In the genomic region with DNA sequence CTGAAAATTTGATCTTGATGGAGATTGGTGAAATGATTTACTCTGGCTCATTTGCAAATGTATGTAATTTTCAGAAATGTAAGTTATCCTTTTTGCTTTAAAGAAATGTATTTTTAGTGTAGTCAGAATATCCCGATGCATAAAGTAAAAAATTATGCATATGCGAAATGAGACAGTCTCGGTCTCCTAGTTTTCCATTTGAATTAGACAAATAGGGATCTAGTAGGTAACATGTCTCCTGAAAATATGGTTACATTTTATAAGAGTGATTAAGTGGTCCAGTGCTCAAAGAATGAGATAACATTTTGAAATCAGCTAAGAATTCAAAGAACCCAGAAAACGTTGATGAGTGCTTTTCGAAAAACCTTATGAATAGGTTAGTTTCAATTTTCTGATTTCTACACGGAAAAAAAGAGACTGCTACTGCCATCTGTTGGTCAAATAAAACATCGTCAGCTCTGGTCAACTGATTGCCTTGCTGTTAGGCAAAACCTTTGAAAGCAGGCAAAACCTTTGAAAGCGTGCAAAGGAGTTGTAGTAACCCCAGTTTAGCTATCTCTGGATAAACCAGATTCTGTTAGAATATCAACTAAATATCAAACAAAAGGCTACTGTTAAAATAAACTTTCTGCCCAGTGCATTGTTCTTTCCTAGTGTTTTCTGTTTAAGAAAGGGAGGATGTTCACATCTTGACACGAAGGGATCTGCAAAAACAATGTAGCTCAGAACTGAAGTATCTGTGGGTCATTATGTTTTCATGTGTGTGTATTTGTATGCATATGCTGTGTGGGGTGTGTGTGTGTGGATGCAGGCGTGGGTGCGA, we compare ENCODE assay signal across 8 cellular contexts. TPM values are rescaled to one million over a fixed set of nuclear protein-coding genes. Genes with fewer than 3 reads are reported as not detected.
DNase-seq lines count a peak whose midpoint lies in the region; ATAC-seq and TF ChIP-seq lines count a peak whose summit lies in the region.

No MANE protein-coding gene starts in this region.

- H3K79me2 ChIP-seq in KMS-11 (ENCODE audit: insufficient read depth, low read depth): no peaks in the 10 kb centered on the region

- peak overlapping the region; percentile 52 for H3K4me2 ChIP-seq in KMS-11

- peak; percentile 87 for ATAC-seq in GM21825 (IDR thresholded peaks at IDR 0.05; ENCODE audit: unreplicated experiment)

- no peaks in the 10 kb centered on the region for H3K4me1 ChIP-seq in KMS-11 (ENCODE audit: low read depth, poor library complexity, severe bottlenecking)
- H3K4me1 ChIP-seq in vagina: no peaks in the 10 kb centered on the region

- H3K36me3 ChIP-seq in KMS-11 (ENCODE audit: insufficient read depth) (no peaks in the 10 kb centered on the region), vagina (no peaks in the 10 kb centered on the region)

- H3K27ac ChIP-seq in KMS-11: no peak overlapping the region
- no peak overlapping the region for H3K27ac ChIP-seq in vagina

- no peaks in the 10 kb centered on the region for H3K27me3 ChIP-seq in KMS-11 (ENCODE audit: insufficient read depth, low read depth)
- no peaks in the 10 kb centered on the region for H3K27me3 ChIP-seq in vagina

- no peaks in the 10 kb centered on the region for H3K9me3 ChIP-seq in vagina

- peak overlapping the region; percentile 63; the same call in 1 of the 2 replicates for H2AFZ ChIP-seq in KMS-11 (ENCODE audit: low read depth)

- TF ChIP-seq CTCF in KMS-11 (conservative IDR thresholded peaks at IDR 0.05; ENCODE audit: low read depth, low read length): peak; percentile 56
- peak in 2 of 3 experiments; percentile 50 to 51 for TF ChIP-seq CTCF in vagina (IDR thresholded peaks at IDR 0.05)

- DNase-seq in stimulated activated CD4-positive, alpha-beta T cell treated with anti-CD3 and anti-CD28 coated beads, Interleukin-2, amount 100 ng/mL, for 24 hours: peak; percentile 4 to 22
- DNase-seq in stimulated activated CD4-positive, alpha-beta T cell treated with anti-CD3 and anti-CD28 coated beads, Interleukin-12 subunit alpha, Interleukin-12 subunit beta, amount 100 ng/mL, for 4 hours: no peak
- peak; percentile 70 for DNase-seq in SK-MEL-5 (ENCODE audit: low read depth, low spot score)
- peak; percentile 63 for DNase-seq in dermis blood vessel endothelial cell
- DNase-seq in midbrain (lab: John Stamatoyannopoulos, UW): peak; percentile 70
- no peak for DNase-seq in vagina (ENCODE audit: extremely low spot score in 2 of 2)

- no peak overlapping the region for H3K4me3 ChIP-seq in KMS-11 (IDR thresholded peaks at IDR 0.05; ENCODE audit: insufficient read depth, low read depth, low read length)
- peak overlapping the region in 1 of 2 donors; percentile 10 for H3K4me3 ChIP-seq in vagina

- TF ChIP-seq POLR2A in vagina (IDR thresholded peaks at IDR 0.05): no peak

- in situ Hi-C loops in SK-MEL-5 (cut with HindIII; ENCODE audit: low pct_unique_long_range_greater_than_20kb, low sequenced_read_pairs): no loop called here

- H4K20me1 ChIP-seq in KMS-11 (ENCODE audit: insufficient read depth): no peaks in the 10 kb centered on the region

- intact Hi-C loops in vagina (cut with DNase I): no loop called here

- no peak overlapping the region for H3K9ac ChIP-seq in KMS-11

RNA-seq across cellular contexts. Expression of a gene that starts 59.3 kb away (rescaled TPM):
- 44.9 and 45.7 TPM in 2 replicates for total RNA-seq in SK-MEL-5 (2014; rRNA removed; shearing (Covaris generic))
- polyA plus RNA-seq in SK-MEL-5 (2015; cell fraction: cytosol; rRNA removed): 42.9 and 50.0 TPM in 2 replicates
- 32.8 and 40.3 TPM in 2 replicates for polyA plus RNA-seq in SK-MEL-5 (2015; cell fraction: nucleus; rRNA removed)
- 18.5 and 23.5 TPM in 2 replicates for total RNA-seq in dermis blood vessel endothelial cell
- total RNA-seq in vagina: 28.2 TPM

Comparison
In these comparisons a context has a peak if more than half of its experiments do, and no peak if none do; other contexts are left out.
1. DNase-seq: peak in stimulated activated CD4-positive, alpha-beta T cell treated with anti-CD3 and anti-CD28 coated beads, Interleukin-2, amount 100 ng/mL, for 24 hours (2 of 2), SK-MEL-5 (single experiment), dermis blood vessel endothelial cell (single experiment) and midbrain (single experiment); none in stimulated activated CD4-positive, alpha-beta T cell treated with anti-CD3 and anti-CD28 coated beads, Interleukin-12 subunit alpha, Interleukin-12 subunit beta, amount 100 ng/mL, for 4 hours (single experiment) and vagina (0 of 2).